In genomic region chr1:16151200-16151708, GRCh38 we compare ENCODE assay signal across 1 cellular context.
TF ChIP-seq lines count a peak whose summit lies in the region.

No MANE protein-coding gene starts in this region.

TF ChIP-seq in GM12878, 131 proteins besides CTCF, POLR2A, EP300 and RAD21 (continued from another document):
- no peak for TF ChIP-seq CUX1 (IDR thresholded peaks at IDR 0.05; ENCODE audit: insufficient replicate concordance, low read depth, low read length)
